Comparison of ENCODE assay signal across 3 cellular contexts in the genomic region with DNA sequence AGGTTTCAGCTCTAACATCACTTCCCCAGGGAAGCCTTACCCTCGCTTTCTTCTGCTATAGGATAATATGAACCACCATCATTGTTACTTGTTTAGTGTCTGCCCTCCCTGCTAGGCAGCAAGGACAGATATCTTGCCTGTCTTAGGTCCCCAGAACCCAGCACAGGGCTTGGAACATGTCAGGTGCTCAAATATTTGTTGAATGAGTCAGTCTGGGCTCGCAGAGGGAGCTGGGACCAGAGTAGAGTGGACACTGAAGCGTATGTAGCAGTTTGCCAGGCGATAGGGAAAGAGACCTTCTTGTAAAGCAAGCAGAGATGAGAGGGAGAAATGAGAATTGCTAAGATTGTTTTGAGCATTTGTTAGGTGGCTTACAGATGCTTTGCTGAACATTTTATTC.
TF ChIP-seq lines count a peak whose summit lies in the region.

No MANE protein-coding gene starts in this region.

TF ChIP-seq in A549, 52 proteins besides CTCF, POLR2A, EP300 and RAD21:
- TF ChIP-seq NPAS2 (CRISPR knock-in tag; IDR thresholded peaks at IDR 0.05; ENCODE audit: borderline replicate concordance) = no peak
- no peak for TF ChIP-seq KDM5A (IDR thresholded peaks at IDR 0.05)
- TF ChIP-seq JUNB (IDR thresholded peaks at IDR 0.05) = no peak; the same call in 1 of the 2 replicates
- TF ChIP-seq FOSL2 (IDR thresholded peaks at IDR 0.05) = no peak
- peak; percentile 40 for TF ChIP-seq FOSL2 (CRISPR knock-in tag; IDR thresholded peaks at IDR 0.05)
- TF ChIP-seq EHF (CRISPR knock-in tag; IDR thresholded peaks at IDR 0.05) = no peak

TF ChIP-seq in Ishikawa, 13 proteins besides CTCF, POLR2A, EP300 and RAD21:
- TF ChIP-seq USF1 (IDR thresholded peaks at IDR 0.05) (peak; percentile 59; the same call in 1 of the 2 replicates), TEAD4 (IDR thresholded peaks at IDR 0.05) (peak; percentile 50; the same call in 1 of the 2 replicates), FOXM1 (IDR thresholded peaks at IDR 0.05; ENCODE audit: borderline replicate concordance, low read depth) (no peak)

TF ChIP-seq in HepG2, 621 proteins besides CTCF, POLR2A, EP300 and RAD21 (continues in another document):
- TF ChIP-seq SMAD1 (CRISPR knock-in tag; IDR thresholded peaks at IDR 0.05; ENCODE audit: borderline replicate concordance, low read depth) (no peak), SIN3B (IDR thresholded peaks at IDR 0.05; ENCODE audit: low read length) (no peak), ZNF879 (CRISPR knock-in tag; IDR thresholded peaks at IDR 0.05) (no peak), HMGA1 (CRISPR knock-in tag; conservative IDR thresholded peaks at IDR 0.05) (no peak), ZBTB33 (CRISPR knock-in tag; IDR thresholded peaks at IDR 0.05) (no peak), RCOR2 (CRISPR knock-in tag; IDR thresholded peaks at IDR 0.05) (no peak), HMG20B (CRISPR knock-in tag; conservative IDR thresholded peaks at IDR 0.05) (no peak), CBX2 (IDR thresholded peaks at IDR 0.05; ENCODE audit: low read depth, low read length) (no peak), CBX2 (CRISPR knock-in tag; IDR thresholded peaks at IDR 0.05; ENCODE audit: low read depth) (no peak), ZNF850 (CRISPR knock-in tag; conservative IDR thresholded peaks at IDR 0.05) (no peak), DDIT3 (CRISPR knock-in tag; IDR thresholded peaks at IDR 0.05) (no peak), ZBTB1 (CRISPR knock-in tag; IDR thresholded peaks at IDR 0.05; ENCODE audit: borderline replicate concordance) (no peak), ZNF777 (CRISPR knock-in tag; IDR thresholded peaks at IDR 0.05) (no peak), ZNF337 (CRISPR knock-in tag; IDR thresholded peaks at IDR 0.05; ENCODE audit: borderline replicate concordance, low read depth) (no peak), TP53 (CRISPR knock-in tag; conservative IDR thresholded peaks at IDR 0.05) (no peak), ZNF552 (CRISPR knock-in tag; IDR thresholded peaks at IDR 0.05; ENCODE audit: borderline replicate concordance) (no peak), ZNF709 (CRISPR knock-in tag; IDR thresholded peaks at IDR 0.05) (no peak), CC2D1A (CRISPR knock-in tag; IDR thresholded peaks at IDR 0.05) (no peak), YEATS2 (CRISPR knock-in tag; IDR thresholded peaks at IDR 0.05; ENCODE audit: borderline replicate concordance) (peak; percentile 15; the same call in 1 of the 2 replicates), FOXK1 (CRISPR knock-in tag; IDR thresholded peaks at IDR 0.05; ENCODE audit: borderline replicate concordance, low read depth) (no peak), ZNF329 (CRISPR knock-in tag; IDR thresholded peaks at IDR 0.05; ENCODE audit: low read depth) (no peak), STAT5B (CRISPR knock-in tag; IDR thresholded peaks at IDR 0.05) (no peak), SRSF9 (IDR thresholded peaks at IDR 0.05; ENCODE audit: borderline replicate concordance, insufficient read depth, low read depth, low read length, poor library complexity, severe bottlenecking) (no peak), POGZ (CRISPR knock-in tag; IDR thresholded peaks at IDR 0.05) (no peak), PAXIP1 (CRISPR knock-in tag; conservative IDR thresholded peaks at IDR 0.05) (peak; percentile 56), ZNF788 (CRISPR knock-in tag; IDR thresholded peaks at IDR 0.05; ENCODE audit: borderline replicate concordance) (no peak), ZNF225 (CRISPR knock-in tag; IDR thresholded peaks at IDR 0.05) (no peak), ZNF513 (CRISPR knock-in tag; conservative IDR thresholded peaks at IDR 0.05) (no peak), REST (IDR thresholded peaks at IDR 0.05; ENCODE audit: borderline replicate concordance in 1 of 2, low read depth in 1 of 2, low read length in 2 of 2) (no peak), SP2 (CRISPR knock-in tag; IDR thresholded peaks at IDR 0.05) (no peak), ZNF782 (CRISPR knock-in tag; IDR thresholded peaks at IDR 0.05; ENCODE audit: borderline replicate concordance) (peak; percentile 40; the same call in 1 of the 2 replicates), ATF7 (IDR thresholded peaks at IDR 0.05) (no peak), ATF7 (CRISPR knock-in tag; IDR thresholded peaks at IDR 0.05) (no peak), GATAD1 (CRISPR knock-in tag; IDR thresholded peaks at IDR 0.05) (peak; percentile 33; the same call in 1 of the 2 replicates), ZNF792 (CRISPR knock-in tag; IDR thresholded peaks at IDR 0.05) (no peak), ZNF382 (CRISPR knock-in tag; IDR thresholded peaks at IDR 0.05; ENCODE audit: borderline replicate concordance) (no peak), ZZZ3 (CRISPR knock-in tag; IDR thresholded peaks at IDR 0.05; ENCODE audit: borderline replicate concordance) (no peak), GTF2F1 (IDR thresholded peaks at IDR 0.05; ENCODE audit: low read length) (no peak), AHR (CRISPR knock-in tag; IDR thresholded peaks at IDR 0.05) (no peak), ZNF770 (CRISPR knock-in tag; IDR thresholded peaks at IDR 0.05) (no peak), DR1 (CRISPR knock-in tag; IDR thresholded peaks at IDR 0.05) (no peak)
- TF ChIP-seq, protein P1, sequence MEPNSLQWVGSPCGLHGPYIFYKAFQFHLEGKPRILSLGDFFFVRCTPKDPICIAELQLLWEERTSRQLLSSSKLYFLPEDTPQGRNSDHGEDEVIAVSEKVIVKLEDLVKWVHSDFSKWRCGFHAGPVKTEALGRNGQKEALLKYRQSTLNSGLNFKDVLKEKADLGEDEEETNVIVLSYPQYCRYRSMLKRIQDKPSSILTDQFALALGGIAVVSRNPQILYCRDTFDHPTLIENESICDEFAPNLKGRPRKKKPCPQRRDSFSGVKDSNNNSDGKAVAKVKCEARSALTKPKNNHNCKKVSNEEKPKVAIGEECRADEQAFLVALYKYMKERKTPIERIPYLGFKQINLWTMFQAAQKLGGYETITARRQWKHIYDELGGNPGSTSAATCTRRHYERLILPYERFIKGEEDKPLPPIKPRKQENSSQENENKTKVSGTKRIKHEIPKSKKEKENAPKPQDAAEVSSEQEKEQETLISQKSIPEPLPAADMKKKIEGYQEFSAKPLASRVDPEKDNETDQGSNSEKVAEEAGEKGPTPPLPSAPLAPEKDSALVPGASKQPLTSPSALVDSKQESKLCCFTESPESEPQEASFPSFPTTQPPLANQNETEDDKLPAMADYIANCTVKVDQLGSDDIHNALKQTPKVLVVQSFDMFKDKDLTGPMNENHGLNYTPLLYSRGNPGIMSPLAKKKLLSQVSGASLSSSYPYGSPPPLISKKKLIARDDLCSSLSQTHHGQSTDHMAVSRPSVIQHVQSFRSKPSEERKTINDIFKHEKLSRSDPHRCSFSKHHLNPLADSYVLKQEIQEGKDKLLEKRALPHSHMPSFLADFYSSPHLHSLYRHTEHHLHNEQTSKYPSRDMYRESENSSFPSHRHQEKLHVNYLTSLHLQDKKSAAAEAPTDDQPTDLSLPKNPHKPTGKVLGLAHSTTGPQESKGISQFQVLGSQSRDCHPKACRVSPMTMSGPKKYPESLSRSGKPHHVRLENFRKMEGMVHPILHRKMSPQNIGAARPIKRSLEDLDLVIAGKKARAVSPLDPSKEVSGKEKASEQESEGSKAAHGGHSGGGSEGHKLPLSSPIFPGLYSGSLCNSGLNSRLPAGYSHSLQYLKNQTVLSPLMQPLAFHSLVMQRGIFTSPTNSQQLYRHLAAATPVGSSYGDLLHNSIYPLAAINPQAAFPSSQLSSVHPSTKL (CRISPR knock-in tag; IDR thresholded peaks at IDR 0.05) = 0 out of 2 replicates have a peak, but pooled peaks have one; percentile 34
